1 cellular context compared by ENCODE assay signal in the genomic region with DNA sequence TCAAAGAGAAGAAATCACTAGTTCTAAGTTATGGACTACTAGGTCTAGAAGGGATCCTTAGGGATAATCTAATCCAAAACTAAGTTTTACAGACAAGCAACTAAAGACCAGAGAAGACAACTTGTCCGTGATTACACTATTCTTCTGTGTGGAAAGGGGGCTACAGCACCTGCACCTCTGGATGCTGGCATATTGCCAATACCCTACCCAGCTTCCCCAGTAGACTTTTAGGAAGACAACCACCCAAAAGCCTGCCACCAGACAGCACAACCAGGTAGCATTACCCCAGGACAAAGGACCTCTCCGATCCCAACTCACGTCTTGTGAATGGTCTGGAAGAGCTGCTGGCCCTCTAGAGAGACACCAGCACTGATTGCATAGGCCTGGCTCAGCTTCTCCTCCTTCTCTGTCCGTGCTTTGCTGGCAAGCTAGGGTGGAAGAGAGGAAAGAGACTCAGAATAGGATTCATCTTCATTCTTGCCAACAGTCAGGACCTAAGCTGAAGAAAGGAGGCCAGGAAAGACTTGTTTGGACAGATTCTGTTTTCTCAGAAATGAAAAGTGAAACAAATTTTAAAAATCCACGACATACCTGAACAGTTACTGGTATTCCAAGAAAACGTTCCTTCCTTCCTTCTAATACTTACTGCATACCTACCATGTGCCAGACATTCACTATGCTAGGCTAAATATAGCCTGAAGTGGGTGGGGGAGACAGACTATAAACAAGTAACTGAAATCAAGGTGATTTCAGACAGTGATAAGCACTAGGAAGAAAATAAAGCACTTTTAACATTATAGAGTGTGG.
TF ChIP-seq lines count a peak whose summit lies in the region.

No MANE protein-coding gene starts in this region.

TF ChIP-seq in HepG2, 621 proteins besides CTCF, POLR2A, EP300 and RAD21:
- TF ChIP-seq NR2F2 (IDR thresholded peaks at IDR 0.05; ENCODE audit: borderline replicate concordance, low read depth) (no peak), ZNF784 (CRISPR knock-in tag; IDR thresholded peaks at IDR 0.05; ENCODE audit: borderline replicate concordance) (no peak), LCORL (IDR thresholded peaks at IDR 0.05) (0 out of 2 replicates have a peak, but pooled peaks have one; percentile 46), LCORL (CRISPR knock-in tag; IDR thresholded peaks at IDR 0.05) (no peak)
TF ChIP-seq in HepG2: peak in this region for 1.
